Comparison of ENCODE assay signal across 8 cellular contexts in genomic region chr13:108609353-108609752, GRCh38. TPM values are rescaled to one million over a fixed set of nuclear protein-coding genes. Genes with fewer than 3 reads are reported as not detected.
DNase-seq lines count a peak whose midpoint lies in the region; ATAC-seq, FAIRE-seq and TF ChIP-seq lines count a peak whose summit lies in the region.

No MANE protein-coding gene starts in this region.

- H3K4me3 Mint-ChIP-seq in nephron progenitor cell = no peak overlapping the region
- H3K4me3 Mint-ChIP-seq in activated CD4-positive, alpha-beta T cell treated with anti-CD3 and anti-CD28 coated beads for 36 hours = no peak overlapping the region

- POLR2A ChIA-PET in activated CD4-positive, alpha-beta T cell treated with anti-CD3 and anti-CD28 coated beads for 36 hours (lab: Charles Lee) = no interaction called here

- no peak overlapping the region for H3K9ac ChIP-seq in mammary epithelial cell (ENCODE audit: insufficient read depth, low read length)

- no peaks in the 10 kb centered on the region for H3K9me3 ChIP-seq in mammary epithelial cell (replicated peaks; ENCODE audit: insufficient read depth, low read length)

- H3K4me1 Mint-ChIP-seq in nephron progenitor cell = no peaks in the 10 kb centered on the region
- H3K4me1 Mint-ChIP-seq in activated CD4-positive, alpha-beta T cell treated with anti-CD3 and anti-CD28 coated beads for 36 hours = no peaks in the 10 kb centered on the region

- no peaks in the 10 kb centered on the region for H3K79me2 ChIP-seq in mammary epithelial cell (ENCODE audit: insufficient read depth, low read length)

- BruUV-seq in mammary epithelial cell (replicated peaks; lab: Mats Ljungman, UMichigan) = no TSS peak

- H3K27ac ChIP-seq in mammary epithelial cell (ENCODE audit: insufficient read depth, low read depth, low read length) = no peak overlapping the region

- CTCF ChIA-PET in mammary epithelial cell (lab: Charles Lee; ENCODE audit: low non-redundant PET) = no interaction called here
- CTCF ChIA-PET in activated CD4-positive, alpha-beta T cell treated with anti-CD3 and anti-CD28 coated beads for 36 hours (lab: Charles Lee) = interaction anchor here (1.6 kb wide), 1 partner anchor 20 kb away, joined by 5 read pairs; the partner anchor contains the start of gene MYO16

- in situ Hi-C loops in mammary epithelial cell (cut with MboI; ENCODE audit: low sequenced_read_pairs in 2 of 2) = loop anchor here (25.0 kb wide), 1 partner anchor 278 kb away; no protein-coding TSS in a partner anchor

- no peak overlapping the region for H3K27ac Mint-ChIP-seq in nephron progenitor cell
- H3K27ac Mint-ChIP-seq in activated CD4-positive, alpha-beta T cell treated with anti-CD3 and anti-CD28 coated beads for 36 hours = no peak overlapping the region

- 46% methylated on average over 7 of the region's 7 CpGs for WGBS in mammary epithelial cell (ENCODE audit: low coverage, missing lambda C conversion rate)

- no peaks in the 10 kb centered on the region for H3K4me1 ChIP-seq in mammary epithelial cell (ENCODE audit: insufficient read depth, low read length)

- no peaks in the 10 kb centered on the region for H4K20me1 ChIP-seq in mammary epithelial cell (ENCODE audit: insufficient read depth, low read length)

- no peak for ATAC-seq in HG03469 (IDR thresholded peaks at IDR 0.05; ENCODE audit: unreplicated experiment)
- ATAC-seq in activated CD4-positive, alpha-beta T cell treated with anti-CD3 and anti-CD28 coated beads for 36 hours = no peak

- dilution Hi-C loops in mammary epithelial cell (cut with HindIII; ENCODE audit: low sequenced_read_pairs) = no loop called here

- intact Hi-C loops in mammary epithelial cell (cut with micrococcal nuclease) = loop anchor here (1.0 kb wide), 1 partner anchor 286 kb away; no protein-coding TSS in a partner anchor
- intact Hi-C loops in activated CD4-positive, alpha-beta T cell treated with anti-CD3 and anti-CD28 coated beads for 36 hours (cut with DNase I, micrococcal nuclease) = no loop called here

- no peak for TF ChIP-seq POLR2A in GM12892 (IDR thresholded peaks at IDR 0.05; ENCODE audit: low read depth, low read length)

- no peak for FAIRE-seq in GM12892 (lab: Jason Lieb, UNC)

- peaks cover 7% of the 10 kb centered on the region for H3K36me3 Mint-ChIP-seq in nephron progenitor cell (ENCODE audit: low read depth)
- no peaks in the 10 kb centered on the region for H3K36me3 Mint-ChIP-seq in activated CD4-positive, alpha-beta T cell treated with anti-CD3 and anti-CD28 coated beads for 36 hours (ENCODE audit: low read depth)

- peaks cover 3% of the 10 kb centered on the region for H3K27me3 Mint-ChIP-seq in nephron progenitor cell (ENCODE audit: low read depth, poor library complexity)
- peaks cover 3% of the 10 kb centered on the region for H3K27me3 Mint-ChIP-seq in activated CD4-positive, alpha-beta T cell treated with anti-CD3 and anti-CD28 coated beads for 36 hours

- peak; percentile 25 for TF ChIP-seq CTCF in GM10266 (IDR thresholded peaks at IDR 0.05; ENCODE audit: control insufficient read depth, insufficient read depth, low read depth, missing control alignments)
- TF ChIP-seq CTCF in mammary epithelial cell (conservative IDR thresholded peaks at IDR 0.05 in 1 of 2, IDR thresholded peaks at IDR 0.05 in 1 of 2; ENCODE audit: extremely low read depth in 1 of 2, insufficient read depth in 1 of 2, low read depth in 1 of 2, low read length in 2 of 2) = peak; percentile 40 to 63
- peak; percentile 53 for TF ChIP-seq CTCF in nephron progenitor cell (IDR thresholded peaks at IDR 0.05)

- H3K4me3 ChIP-seq in mammary epithelial cell (replicated peaks in 1 of 3; ENCODE audit: insufficient read depth in 1 of 3, low read depth in 2 of 3, low read length in 3 of 3) = no peak overlapping the region

- H3K4me2 ChIP-seq in mammary epithelial cell (ENCODE audit: insufficient read depth, low read depth, low read length) = no peak overlapping the region

- H3K9me3 Mint-ChIP-seq in nephron progenitor cell = peaks cover 38% of the 10 kb centered on the region
- peaks cover 18% of the 10 kb centered on the region for H3K9me3 Mint-ChIP-seq in activated CD4-positive, alpha-beta T cell treated with anti-CD3 and anti-CD28 coated beads for 36 hours (ENCODE audit: low read depth)

- DNase-seq in GM10266 (ENCODE audit: extremely low spot score) (no peak), M059J (ENCODE audit: low read depth) (peak; percentile 1), mammary epithelial cell (peak; percentile 4), nephron progenitor cell (no peak), GM12892 (ENCODE audit: insufficient read length) (no peak), GDM1 (lab: John Stamatoyannopoulos, UW) (no peak)
- no peak for DNase-seq in activated CD4-positive, alpha-beta T cell treated with anti-CD3 and anti-CD28 coated beads for 36 hours

- H2AFZ ChIP-seq in mammary epithelial cell (ENCODE audit: low read depth, low read length) = no peak overlapping the region

- no peaks in the 10 kb centered on the region for H3K27me3 ChIP-seq in mammary epithelial cell (ENCODE audit: insufficient read depth, low read length)

- no peaks in the 10 kb centered on the region for H3K36me3 ChIP-seq in mammary epithelial cell (ENCODE audit: insufficient read depth, low read length)

RNA-seq across cellular contexts. Expression of gene MYO16, which starts 20.1 kb away (rescaled TPM):
- total RNA-seq in M059J (2014; rRNA removed; shearing (Covaris generic)) = not detected in 2 replicates
- under 1 TPM; 0.14 to 0.33 TPM for total RNA-seq in mammary epithelial cell
- 0.03 TPM for polyA plus RNA-seq in mammary epithelial cell
- polyA minus RNA-seq in mammary epithelial cell = not detected
- not detected for polyA plus RNA-seq in GM12892 (2012; ENCODE audit: missing spikeins)
- not detected for total RNA-seq in activated CD4-positive, alpha-beta T cell treated with anti-CD3 and anti-CD28 coated beads for 36 hours

Comparison
In these comparisons a context has a peak if more than half of its experiments do, and no peak if none do; other contexts are left out.
1. DNase-seq: peak in M059J (single experiment) and mammary epithelial cell (single experiment); none in GM10266 (single experiment), nephron progenitor cell (single experiment), GM12892 (single experiment), GDM1 (single experiment) and activated CD4-positive, alpha-beta T cell treated with anti-CD3 and anti-CD28 coated beads for 36 hours (single experiment).
2. Peak in every context shown above with its lines, with median percentiles within 50 percentile points of each other: CTCF ChIP-seq.